38 cellular contexts compared by ENCODE assay signal in the genomic region with DNA sequence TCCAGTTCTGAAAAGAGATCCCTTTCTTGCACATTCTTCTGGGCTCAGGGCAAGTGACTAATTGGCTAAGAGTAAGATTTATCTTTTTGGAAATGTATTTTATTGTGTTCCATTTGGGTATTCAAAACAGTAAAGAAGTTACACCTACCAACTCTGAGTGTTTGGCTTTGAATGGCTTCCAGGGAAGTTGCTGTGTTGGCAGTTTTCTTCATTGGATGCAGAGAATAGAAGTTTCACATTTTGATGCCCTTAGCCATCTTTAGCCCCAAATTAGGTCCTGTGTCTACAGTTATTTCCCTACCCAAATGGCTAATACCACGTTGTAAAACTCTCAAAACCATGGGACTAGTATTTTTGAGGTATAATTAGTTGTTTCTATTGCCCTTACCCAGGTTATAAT.
"Had no signal": no experiment of that assay in that cellular context is flagged by ENCODE, and none has a peak within 500 bp of the region (broad histone marks: within the 10 kb centered on the region; RNA-seq: fewer than 3 reads in every experiment).

No MANE protein-coding gene starts in this region.

- H3K9me3 Mint-ChIP-seq: activated B cell treated with CpG ODN at 0.5 μM for 24 hours; activated CD4-positive, alpha-beta memory T cell treated with anti-CD3 and anti-CD28 coated beads for 36 hours; activated CD4-positive, alpha-beta T cell treated with anti-CD3 and anti-CD28 coated beads, Interleukin-2, amount 10 ng/mL, durations not matched to agents 24 days and 14 days; activated CD8-positive, alpha-beta T cell treated with anti-CD3 and anti-CD28 coated beads for 36 hours; activated naive CD4-positive, alpha-beta T cell treated with anti-CD3 and anti-CD28 coated beads for 36 hours; activated naive CD4-positive, alpha-beta T cell treated with anti-CD3 and anti-CD28 coated beads, Interleukin-2, amount 50 U/mL, for 72 hours; activated naive CD8-positive, alpha-beta T cell treated with anti-CD3 and anti-CD28 coated beads for 36 hours; activated T-cell treated with anti-CD3 and anti-CD28 coated beads, Interleukin-2, amount 50 U/mL, for 4 hours; activated T-cell treated with anti-CD3 and anti-CD28 coated beads, Interleukin-2, amount 50 U/mL, for 72 hours; activated T-helper 1 cell treated with anti-CD3 and anti-CD28 coated beads, Interleukin-12 subunit alpha, Interleukin-12 subunit beta, Interleukin-2, Interleukin-4 antibody, amounts not matched to agents 30 ng/mL and 10 ng/mL and 1 ng/mL, durations not matched to agents 14 hours and 24 hours and 36 hours; activated T-helper 17 cell treated with anti-CD3 and anti-CD28 coated beads, Interleukin-2, amount 50 U/mL, for 72 hours; central memory CD8-positive, alpha-beta T cell; T-helper 1 cell treated with Interleukin-12 subunit alpha and Interleukin-12 subunit beta and Interleukin-4 antibody, amounts not matched to agents 30 μg/mL and 1 μg/mL, for 36 hours; T-helper 2 cell treated with Interferon-gamma antibody and Interleukin-4, amounts not matched to agents 5 μg/mL and 100 μg/mL, for 36 hours had no signal

- H3K9me3 ChIP-seq: adrenal gland had no signal

- H3K27ac Mint-ChIP-seq: activated B cell treated with CpG ODN at 0.5 μM for 24 hours; activated CD4-positive, alpha-beta memory T cell treated with anti-CD3 and anti-CD28 coated beads for 36 hours; activated CD4-positive, alpha-beta T cell treated with anti-CD3 and anti-CD28 coated beads, Interleukin-2, amount 10 ng/mL, durations not matched to agents 24 days and 14 days; activated CD8-positive, alpha-beta T cell treated with anti-CD3 and anti-CD28 coated beads for 36 hours; activated naive CD4-positive, alpha-beta T cell treated with anti-CD3 and anti-CD28 coated beads for 36 hours; activated naive CD4-positive, alpha-beta T cell treated with anti-CD3 and anti-CD28 coated beads, Interleukin-2, amount 50 U/mL, for 72 hours; activated naive CD8-positive, alpha-beta T cell treated with anti-CD3 and anti-CD28 coated beads for 36 hours; activated T-cell treated with anti-CD3 and anti-CD28 coated beads, Interleukin-2, amount 50 U/mL, for 72 hours; activated T-helper 1 cell treated with anti-CD3 and anti-CD28 coated beads, Interleukin-12 subunit alpha, Interleukin-12 subunit beta, Interleukin-2, Interleukin-4 antibody, amounts not matched to agents 30 ng/mL and 10 ng/mL and 1 ng/mL, durations not matched to agents 14 hours and 24 hours and 36 hours; activated T-helper 17 cell treated with anti-CD3 and anti-CD28 coated beads, Interleukin-2, amount 50 U/mL, for 72 hours; brain; T-helper 1 cell treated with Interleukin-12 subunit alpha and Interleukin-12 subunit beta and Interleukin-4 antibody, amounts not matched to agents 30 μg/mL and 1 μg/mL, for 36 hours; T-helper 2 cell treated with Interferon-gamma antibody and Interleukin-4, amounts not matched to agents 5 μg/mL and 100 μg/mL, for 36 hours had no signal

- H3K4me1 Mint-ChIP-seq: activated B cell treated with CpG ODN at 0.5 μM for 24 hours; activated CD4-positive, alpha-beta T cell treated with anti-CD3 and anti-CD28 coated beads, Interleukin-2, amount 10 ng/mL, durations not matched to agents 24 days and 14 days; activated naive CD8-positive, alpha-beta T cell treated with anti-CD3 and anti-CD28 coated beads for 36 hours; activated T-helper 17 cell treated with anti-CD3 and anti-CD28 coated beads, Interleukin-2, amount 50 U/mL, for 72 hours; brain; central memory CD8-positive, alpha-beta T cell had no signal

- DNase-seq: activated B cell treated with CpG ODN at 0.5 μM for 24 hours; activated CD4-positive, alpha-beta memory T cell treated with anti-CD3 and anti-CD28 coated beads for 36 hours; activated CD4-positive, alpha-beta T cell treated with anti-CD3 and anti-CD28 coated beads for 4 hours; activated CD4-positive, alpha-beta T cell treated with anti-CD3 and anti-CD28 coated beads, Interleukin-2, amount 10 ng/mL, durations not matched to agents 24 days and 14 days; activated CD4-positive, alpha-beta T cell treated with anti-CD3 and anti-CD28 coated beads, Interleukin-2, amount 50 U/mL, for 1 hour; activated CD4-positive, alpha-beta T cell treated with anti-CD3 and anti-CD28 coated beads, Interleukin-2, amount 50 U/mL, for 4 hours; activated CD4-positive, CD25-positive, alpha-beta regulatory T cell treated with anti-CD3 and anti-CD28 coated beads, Interleukin-2, amount 50 U/mL, for 72 hours; activated CD8-positive, alpha-beta memory T cell treated with anti-CD3 and anti-CD28 coated beads, Interleukin-2, amount 50 U/mL, for 4 hours; activated CD8-positive, alpha-beta T cell treated with anti-CD3 and anti-CD28 coated beads for 36 hours; activated effector memory CD4-positive, alpha-beta T cell treated with anti-CD3 and anti-CD28 coated beads, Interleukin-2, amount 50 U/mL, for 16 hours; activated gamma-delta T cell treated with Interleukin-2 at 50 U/mL for 16 hours; activated naive CD4-positive, alpha-beta T cell; activated naive CD4-positive, alpha-beta T cell treated with anti-CD3 and anti-CD28 coated beads for 36 hours; activated naive CD4-positive, alpha-beta T cell treated with anti-CD3 and anti-CD28 coated beads, Interleukin-2, amount 50 U/mL, for 16 hours; activated naive CD8-positive, alpha-beta T cell treated with anti-CD3 and anti-CD28 coated beads for 36 hours; activated T-cell treated with anti-CD3 and anti-CD28 coated beads for 4 hours; activated T-cell treated with anti-CD3 and anti-CD28 coated beads, Interleukin-2, amount 50 U/mL, for 1 hour; activated T-cell treated with anti-CD3 and anti-CD28 coated beads, Interleukin-2, amount 50 U/mL, for 4 hours; activated T-cell treated with anti-CD3 and anti-CD28 coated beads, Interleukin-2, amount 50 U/mL, for 72 hours; adrenal gland; amniotic stem cell; aorta; caudate nucleus; cerebellar nuclear complex; T-helper 1 cell; T-helper 2 cell; T-helper 9 cell had no signal

- ATAC-seq: activated CD8-positive, alpha-beta T cell treated with anti-CD3 and anti-CD28 coated beads for 36 hours; activated naive CD4-positive, alpha-beta T cell treated with anti-CD3 and anti-CD28 coated beads, Interleukin-2, amount 50 U/mL, for 72 hours; activated T-cell treated with anti-CD3 and anti-CD28 coated beads, Interleukin-2, amount 50 U/mL, for 4 hours; activated T-cell treated with anti-CD3 and anti-CD28 coated beads, Interleukin-2, amount 50 U/mL, for 72 hours; activated T-helper 17 cell treated with anti-CD3 and anti-CD28 coated beads, Interleukin-2, amount 50 U/mL, for 72 hours had no signal

- H3K4me1 ChIP-seq: adrenal gland had no signal

- FAIRE-seq: bronchial epithelial cell, TTC549 had no signal

- H3K27ac ChIP-seq: adrenal gland, cardiac muscle cell, VCaP had no signal

- H3K36me3 Mint-ChIP-seq: activated CD4-positive, alpha-beta memory T cell treated with anti-CD3 and anti-CD28 coated beads for 36 hours; activated naive CD4-positive, alpha-beta T cell treated with anti-CD3 and anti-CD28 coated beads, Interleukin-2, amount 50 U/mL, for 72 hours; activated naive CD8-positive, alpha-beta T cell treated with anti-CD3 and anti-CD28 coated beads for 36 hours; brain had no signal

- H3K4me3 ChIP-seq: adrenal gland, cardiac muscle cell had no signal

- H3K27me3 ChIP-seq: cardiac muscle cell had no signal

- H3K36me3 ChIP-seq: adrenal gland, cardiac muscle cell had no signal

- H3K27me3 Mint-ChIP-seq: activated CD4-positive, alpha-beta memory T cell treated with anti-CD3 and anti-CD28 coated beads for 36 hours; activated CD8-positive, alpha-beta T cell treated with anti-CD3 and anti-CD28 coated beads for 36 hours; brain had no signal

- H3K4me3 Mint-ChIP-seq: activated B cell treated with CpG ODN at 0.5 μM for 24 hours; activated CD4-positive, alpha-beta memory T cell treated with anti-CD3 and anti-CD28 coated beads for 36 hours; activated CD4-positive, alpha-beta T cell treated with anti-CD3 and anti-CD28 coated beads, Interleukin-2, amount 10 ng/mL, durations not matched to agents 24 days and 14 days; activated CD8-positive, alpha-beta T cell treated with anti-CD3 and anti-CD28 coated beads for 36 hours; activated naive CD4-positive, alpha-beta T cell treated with anti-CD3 and anti-CD28 coated beads for 36 hours; activated naive CD8-positive, alpha-beta T cell treated with anti-CD3 and anti-CD28 coated beads for 36 hours; activated T-cell treated with anti-CD3 and anti-CD28 coated beads, Interleukin-2, amount 50 U/mL, for 4 hours; activated T-cell treated with anti-CD3 and anti-CD28 coated beads, Interleukin-2, amount 50 U/mL, for 72 hours; activated T-helper 1 cell treated with anti-CD3 and anti-CD28 coated beads, Interleukin-12 subunit alpha, Interleukin-12 subunit beta, Interleukin-2, Interleukin-4 antibody, amounts not matched to agents 30 ng/mL and 10 ng/mL and 1 ng/mL, durations not matched to agents 14 hours and 24 hours and 36 hours; activated T-helper 17 cell treated with anti-CD3 and anti-CD28 coated beads, Interleukin-2, amount 50 U/mL, for 72 hours; brain; central memory CD8-positive, alpha-beta T cell; T-helper 1 cell treated with Interleukin-12 subunit alpha and Interleukin-12 subunit beta and Interleukin-4 antibody, amounts not matched to agents 30 μg/mL and 1 μg/mL, for 36 hours; T-helper 2 cell treated with Interferon-gamma antibody and Interleukin-4, amounts not matched to agents 5 μg/mL and 100 μg/mL, for 36 hours had no signal
